27 cellular contexts compared by ENCODE assay signal in the genomic region with DNA sequence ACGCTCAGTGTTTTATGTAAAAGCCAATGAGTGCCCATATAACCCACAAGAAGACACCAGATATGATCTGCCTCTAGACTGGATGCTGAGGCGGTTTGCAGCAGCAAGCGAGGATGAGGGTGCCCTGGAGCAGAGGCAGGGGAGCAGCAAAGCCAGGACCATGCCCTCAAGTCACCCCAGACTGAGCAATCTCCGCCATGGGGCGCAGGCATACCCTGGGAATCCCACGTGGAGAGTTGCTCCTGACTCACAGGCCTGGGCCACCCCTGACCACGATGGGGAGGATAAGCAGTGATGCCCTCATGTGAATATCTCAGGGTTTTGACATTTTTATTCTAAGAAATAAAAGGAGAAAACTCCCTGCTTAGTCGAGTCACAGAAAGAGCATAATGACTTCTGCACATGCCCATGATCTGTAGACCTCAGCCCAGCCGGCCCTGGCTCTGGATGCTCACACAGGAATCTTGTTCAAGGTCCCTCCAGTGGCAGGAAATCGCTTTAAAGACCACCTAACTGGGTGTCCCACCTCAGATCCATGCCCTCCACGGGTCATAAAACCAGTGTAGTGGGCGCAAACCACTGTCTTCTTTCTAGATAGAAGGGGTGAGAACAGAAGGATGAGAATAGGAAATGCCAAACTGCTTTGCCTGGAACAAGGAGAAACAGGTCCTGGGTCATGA.
"Had no signal": no experiment of that assay in that cellular context is flagged by ENCODE, and none has a peak within 500 bp of the region (broad histone marks: within the 10 kb centered on the region; RNA-seq: fewer than 3 reads in every experiment).

No MANE protein-coding gene starts in this region.

- H3K4me1 ChIP-seq: ascending aorta, uterus had no signal

- H3K27me3 ChIP-seq: adrenal gland, ascending aorta, uterus had no signal

- H3K4me3 Mint-ChIP-seq: activated CD4-positive, alpha-beta memory T cell treated with anti-CD3 and anti-CD28 coated beads for 36 hours; activated CD4-positive, alpha-beta T cell treated with anti-CD3 and anti-CD28 coated beads, Interleukin-2, amount 10 ng/mL, durations not matched to agents 24 days and 14 days; activated T-helper 17 cell treated with anti-CD3 and anti-CD28 coated beads, Interleukin-2, amount 50 U/mL, for 72 hours; mesothelial cell of epicardium; naive B cell; type B pancreatic cell had no signal

- H3K36me3 Mint-ChIP-seq: activated CD4-positive, alpha-beta memory T cell treated with anti-CD3 and anti-CD28 coated beads for 36 hours; activated naive CD4-positive, alpha-beta T cell treated with anti-CD3 and anti-CD28 coated beads, Interleukin-2, amount 50 U/mL, for 72 hours; mesothelial cell of epicardium; naive B cell; type B pancreatic cell had no signal

- H3K9me3 Mint-ChIP-seq: activated CD4-positive, alpha-beta memory T cell treated with anti-CD3 and anti-CD28 coated beads for 36 hours; activated CD4-positive, alpha-beta T cell treated with anti-CD3 and anti-CD28 coated beads, Interleukin-2, amount 10 ng/mL, durations not matched to agents 24 days and 14 days; activated naive CD4-positive, alpha-beta T cell treated with anti-CD3 and anti-CD28 coated beads, Interleukin-2, amount 50 U/mL, for 72 hours; activated T-helper 17 cell treated with anti-CD3 and anti-CD28 coated beads, Interleukin-2, amount 50 U/mL, for 72 hours; mesothelial cell of epicardium; naive B cell; type B pancreatic cell had no signal

- H3K4me1 Mint-ChIP-seq: activated CD4-positive, alpha-beta T cell treated with anti-CD3 and anti-CD28 coated beads, Interleukin-2, amount 10 ng/mL, durations not matched to agents 24 days and 14 days; activated T-helper 17 cell treated with anti-CD3 and anti-CD28 coated beads, Interleukin-2, amount 50 U/mL, for 72 hours; naive B cell had no signal

- H3K27me3 Mint-ChIP-seq: activated CD4-positive, alpha-beta memory T cell treated with anti-CD3 and anti-CD28 coated beads for 36 hours; activated CD4-positive, alpha-beta T cell treated with anti-CD3 and anti-CD28 coated beads, Interleukin-2, amount 10 ng/mL, durations not matched to agents 24 days and 14 days; activated T-helper 17 cell treated with anti-CD3 and anti-CD28 coated beads, Interleukin-2, amount 50 U/mL, for 72 hours had no signal

- H3K27ac ChIP-seq: adrenal gland, ascending aorta, brain microvascular endothelial cell, thoracic aorta, uterus had no signal

- ATAC-seq: activated naive CD4-positive, alpha-beta T cell treated with anti-CD3 and anti-CD28 coated beads, Interleukin-2, amount 50 U/mL, for 72 hours; activated T-helper 17 cell treated with anti-CD3 and anti-CD28 coated beads, Interleukin-2, amount 50 U/mL, for 72 hours; left colon; right cardiac atrium had no signal

- H3K36me3 ChIP-seq: adrenal gland, ascending aorta, brain microvascular endothelial cell, thoracic aorta, uterus had no signal

- H3K9me3 ChIP-seq: adrenal gland, ascending aorta, thoracic aorta, uterus had no signal

- DNase-seq: activated CD4-positive, alpha-beta memory T cell treated with anti-CD3 and anti-CD28 coated beads for 36 hours; activated CD4-positive, alpha-beta T cell treated with anti-CD3 and anti-CD28 coated beads, Interleukin-2, amount 10 ng/mL, durations not matched to agents 24 days and 14 days; activated CD4-positive, CD25-positive, alpha-beta regulatory T cell treated with anti-CD3 and anti-CD28 coated beads, Interleukin-2, amount 50 U/mL, for 72 hours; activated CD8-positive, alpha-beta memory T cell treated with anti-CD3 and anti-CD28 coated beads, Interleukin-2, amount 50 U/mL, for 4 hours; activated gamma-delta T cell treated with Interleukin-2 at 50 U/mL for 16 hours; activated T-cell treated with anti-CD3 and anti-CD28 coated beads, Interleukin-2, amount 50 U/mL, for 1 hour; adrenal gland; brain microvascular endothelial cell; caudate nucleus; cortex of kidney; foreskin fibroblast; head of caudate nucleus; hippocampal formation; left colon; mammary epithelial cell; naive B cell; right cardiac atrium; stimulated activated CD4-positive, alpha-beta T cell treated with anti-CD3 and anti-CD28 coated beads, Interleukin-2, amount 100 ng/mL, for 48 hours; stimulated activated naive CD4-positive, alpha-beta T cell treated with Interleukin-2 at 50 U/mL for 16 hours; T-helper 9 cell; uterus had no signal

- H3K4me3 ChIP-seq: adrenal gland, ascending aorta, thoracic aorta, uterus had no signal

- H3K27ac Mint-ChIP-seq: activated CD4-positive, alpha-beta memory T cell treated with anti-CD3 and anti-CD28 coated beads for 36 hours; activated CD4-positive, alpha-beta T cell treated with anti-CD3 and anti-CD28 coated beads, Interleukin-2, amount 10 ng/mL, durations not matched to agents 24 days and 14 days; activated naive CD4-positive, alpha-beta T cell treated with anti-CD3 and anti-CD28 coated beads, Interleukin-2, amount 50 U/mL, for 72 hours; activated T-helper 17 cell treated with anti-CD3 and anti-CD28 coated beads, Interleukin-2, amount 50 U/mL, for 72 hours; mesothelial cell of epicardium; naive B cell; type B pancreatic cell had no signal
